10 cellular contexts compared by ENCODE assay signal in the genomic region with DNA sequence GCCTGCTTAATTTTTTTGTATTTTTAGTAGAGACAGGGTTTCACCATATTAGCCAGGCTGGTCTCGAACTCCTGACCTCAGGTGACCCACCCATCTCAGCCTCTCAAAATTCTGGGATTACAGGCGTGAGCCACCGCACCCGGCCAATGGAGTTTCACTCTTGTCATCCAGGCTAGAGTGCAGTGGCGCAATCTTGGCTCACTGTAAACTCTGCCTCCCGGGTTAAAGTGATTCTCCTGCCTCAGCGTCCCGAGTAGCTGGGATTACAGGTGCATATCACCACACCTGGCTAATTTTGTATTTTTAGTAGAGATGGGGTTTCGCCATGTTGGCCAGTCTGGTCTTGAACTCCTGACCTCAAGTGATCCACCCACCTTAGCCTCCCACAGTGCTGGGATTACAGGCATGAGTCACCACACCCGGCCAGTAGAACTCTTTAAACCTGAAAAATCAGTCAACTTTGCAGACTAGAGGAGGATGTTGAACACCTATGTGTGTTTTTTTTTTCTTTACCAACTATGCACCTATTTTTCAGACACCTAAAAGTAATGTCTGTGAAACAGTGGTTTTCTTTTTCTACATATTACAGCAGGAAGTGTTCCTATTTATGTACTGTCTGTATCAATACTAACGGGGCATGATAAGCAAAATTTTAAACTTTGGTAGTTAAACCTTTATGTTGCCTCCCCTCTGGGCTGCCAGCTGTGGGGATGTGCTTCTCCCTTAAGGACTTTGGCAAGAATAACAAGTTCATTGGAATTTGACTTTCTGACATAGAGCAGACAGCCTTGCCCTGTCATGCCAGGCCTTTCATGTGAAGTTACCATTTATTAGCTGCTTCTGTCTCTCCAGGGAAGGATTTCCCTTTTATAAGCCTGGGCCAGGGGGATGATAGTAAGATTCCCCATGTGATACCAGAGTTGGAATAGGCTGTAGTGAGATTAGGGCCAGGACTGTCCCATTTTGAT. TPM values are rescaled to one million over a fixed set of nuclear protein-coding genes. Genes with fewer than 3 reads are reported as not detected.
DNase-seq lines count a peak whose midpoint lies in the region; ATAC-seq, FAIRE-seq and TF ChIP-seq lines count a peak whose summit lies in the region.
"Had no signal": no experiment of that assay in that cellular context is flagged by ENCODE, and none has a peak within 500 bp of the region (broad histone marks: within the 10 kb centered on the region; RNA-seq: fewer than 3 reads in every experiment).

No MANE protein-coding gene starts in this region.

- WGBS in pancreas, 2 donors = 88 to 93% methylated on average over 11 of the region's 11 CpGs

- H3K36me3 Mint-ChIP-seq in activated naive CD4-positive, alpha-beta T cell treated with anti-CD3 and anti-CD28 coated beads, Interleukin-2, amount 10 ng/mL, durations not matched to agents 7 days and 5 days = peaks cover 50% of the 10 kb centered on the region
- peaks cover 100% of the 10 kb centered on the region for H3K36me3 Mint-ChIP-seq in stimulated activated effector memory CD8-positive, alpha-beta T cell treated with anti-CD3 and anti-CD28 coated beads, Interleukin-12 subunit alpha, Interleukin-12 subunit beta, amount 100 ng/mL, for 72 hours

- no peaks in the 10 kb centered on the region for H3K27me3 ChIP-seq in pancreas
- H3K27me3 ChIP-seq: BE2C had no signal

- H3K27ac Mint-ChIP-seq in activated naive CD4-positive, alpha-beta T cell treated with anti-CD3 and anti-CD28 coated beads, Interleukin-2, amount 10 ng/mL, durations not matched to agents 7 days and 5 days = peak overlapping the region; percentile 22
- H3K27ac Mint-ChIP-seq in stimulated activated effector memory CD8-positive, alpha-beta T cell treated with anti-CD3 and anti-CD28 coated beads, Interleukin-12 subunit alpha, Interleukin-12 subunit beta, amount 100 ng/mL, for 72 hours = peak overlapping the region; percentile 63

- H3K4me1 Mint-ChIP-seq in activated naive CD4-positive, alpha-beta T cell treated with anti-CD3 and anti-CD28 coated beads, Interleukin-2, amount 10 ng/mL, durations not matched to agents 7 days and 5 days = peaks cover 59% of the 10 kb centered on the region
- H3K4me1 Mint-ChIP-seq in stimulated activated effector memory CD8-positive, alpha-beta T cell treated with anti-CD3 and anti-CD28 coated beads, Interleukin-12 subunit alpha, Interleukin-12 subunit beta, amount 100 ng/mL, for 72 hours = peaks cover 58% of the 10 kb centered on the region

- ATAC-seq in stimulated activated effector memory CD8-positive, alpha-beta T cell treated with anti-CD3 and anti-CD28 coated beads, Interleukin-12 subunit alpha, Interleukin-12 subunit beta, amount 100 ng/mL, for 72 hours = no peak
- ATAC-seq in pancreas = no peak

- H3K9me3 Mint-ChIP-seq in activated naive CD4-positive, alpha-beta T cell treated with anti-CD3 and anti-CD28 coated beads, Interleukin-2, amount 10 ng/mL, durations not matched to agents 7 days and 5 days = no peaks in the 10 kb centered on the region
- no peaks in the 10 kb centered on the region for H3K9me3 Mint-ChIP-seq in stimulated activated effector memory CD8-positive, alpha-beta T cell treated with anti-CD3 and anti-CD28 coated beads, Interleukin-12 subunit alpha, Interleukin-12 subunit beta, amount 100 ng/mL, for 72 hours
- H3K9me3 Mint-ChIP-seq: neural crest cell had no signal

- peaks cover 9 to 26% of the 10 kb centered on the region in 2 donors for H3K36me3 ChIP-seq in kidney (ENCODE audit: control insufficient read depth in 1 of 2, insufficient read depth in 2 of 2, low read length in 2 of 2)
- peaks cover 0 to 27% (median 7%) of the 10 kb centered on the region in 3 donors for H3K36me3 ChIP-seq in pancreas

- no peak overlapping the region for H3K9ac ChIP-seq in kidney (ENCODE audit: low read length in 2 of 2)

- intact Hi-C loops in kidney (cut with DNase I) = no loop called here
- intact Hi-C loops in pancreas (cut with DNase I) = no loop called here

- H3K27ac ChIP-seq in kidney (ENCODE audit: low read depth in 2 of 2, low read length in 2 of 2) (no peak overlapping the region), pancreas (no peak overlapping the region)

- no peak overlapping the region for H3K4me3 Mint-ChIP-seq in activated naive CD4-positive, alpha-beta T cell treated with anti-CD3 and anti-CD28 coated beads, Interleukin-2, amount 10 ng/mL, durations not matched to agents 7 days and 5 days
- H3K4me3 Mint-ChIP-seq in stimulated activated effector memory CD8-positive, alpha-beta T cell treated with anti-CD3 and anti-CD28 coated beads, Interleukin-12 subunit alpha, Interleukin-12 subunit beta, amount 100 ng/mL, for 72 hours = peak overlapping the region; percentile 63

- no peak for TF ChIP-seq CTCF in kidney (IDR thresholded peaks at IDR 0.05; ENCODE audit: borderline replicate concordance, extremely low read depth, insufficient read depth)
- TF ChIP-seq CTCF in pancreas (IDR thresholded peaks at IDR 0.05) = no peak

- FAIRE-seq in kidney (lab: Jason Lieb, UNC) (no peak), pancreas (lab: Jason Lieb, UNC) (no peak)

- H3K27me3 Mint-ChIP-seq in activated naive CD4-positive, alpha-beta T cell treated with anti-CD3 and anti-CD28 coated beads, Interleukin-2, amount 10 ng/mL, durations not matched to agents 7 days and 5 days = no peaks in the 10 kb centered on the region

- CTCF ChIA-PET in activated naive CD4-positive, alpha-beta T cell treated with anti-CD3 and anti-CD28 coated beads, Interleukin-2, amount 10 ng/mL, durations not matched to agents 7 days and 5 days (lab: Charles Lee) = interaction anchor here (1.6 to 2.5 kb wide), 2 partner anchors 8 to 10 kb away, joined by 5 to 10 read pairs; a partner anchor contains a TSS

- H3K4me1 ChIP-seq in kidney (ENCODE audit: control insufficient read depth in 1 of 2, insufficient read depth in 1 of 2, low read depth in 1 of 2, low read length in 2 of 2) = peaks cover 15 to 16% of the 10 kb centered on the region in 2 donors
- peaks cover 11 to 15% (median 12%) of the 10 kb centered on the region in 3 donors for H3K4me1 ChIP-seq in pancreas
- H3K4me1 ChIP-seq: BE2C had no signal

- DNase-seq in activated effector memory CD4-positive, alpha-beta T cell treated with anti-CD3 and anti-CD28 coated beads, Interleukin-2, amount 50 U/mL, for 16 hours = peak; percentile 65
- DNase-seq in activated effector memory CD4-positive, alpha-beta T cell treated with Interleukin-2 at 50 U/mL for 16 hours = no peak
- DNase-seq in activated naive CD4-positive, alpha-beta T cell treated with anti-CD3 and anti-CD28 coated beads, Interleukin-2, amount 10 ng/mL, durations not matched to agents 7 days and 5 days = no peak
- DNase-seq in hepatic stellate cell (ENCODE audit: low spot score) (peak; percentile 46), kidney (no peak), COR-L47 (lab: John Stamatoyannopoulos, UW) (no peak), pancreas (no peak)
- no peak for DNase-seq in stimulated activated effector memory CD8-positive, alpha-beta T cell treated with anti-CD3 and anti-CD28 coated beads, Interleukin-12 subunit alpha, Interleukin-12 subunit beta, amount 100 ng/mL, for 72 hours (ENCODE audit: low spot score in 2 of 2)
- DNase-seq: BE2C had no signal

- no peak overlapping the region for H3K4me3 ChIP-seq in kidney (ENCODE audit: low read length in 2 of 2)
- no peak overlapping the region for H3K4me3 ChIP-seq in pancreas

- H3K9me3 ChIP-seq in kidney (ENCODE audit: control insufficient read depth in 1 of 2, low read length in 2 of 2) (no peaks in the 10 kb centered on the region), pancreas (no peaks in the 10 kb centered on the region)
- H3K9me3 ChIP-seq: BE2C had no signal

RNA-seq across cellular contexts. Expression of a gene that starts 8.1 kb away (rescaled TPM):
- total RNA-seq in kidney (75.7 TPM), pancreas (10 to 100 TPM; 33.3 to 45.8 (median 40.4) TPM)
- polyA plus RNA-seq in kidney (ENCODE audit: insufficient read depth, low read depth, low replicate concordance) (30.4 TPM), pancreas (10 to 100 TPM; 50.0 to 53.6 TPM)

RNA-seq across cellular contexts. Expression of a gene that starts 28.0 kb away (rescaled TPM):
- total RNA-seq in kidney (9.9 TPM), pancreas (10 to 100 TPM in 3 of 6 donors, 1 to 10 TPM in 3; 8.3 to 15.7 (median 10.0) TPM)
- polyA plus RNA-seq in kidney (ENCODE audit: insufficient read depth, low read depth, low replicate concordance) (59.2 TPM), pancreas (10 to 100 TPM in 1 of 2 donors, 1 to 10 TPM in 1; 9.6 to 14.8 TPM)

Comparison
In these comparisons a context has a peak if more than half of its experiments do, and no peak if none do; other contexts are left out.
1. DNase-seq: peak in activated effector memory CD4-positive, alpha-beta T cell treated with anti-CD3 and anti-CD28 coated beads, Interleukin-2, amount 50 U/mL, for 16 hours (single experiment) and hepatic stellate cell (single experiment); none in activated effector memory CD4-positive, alpha-beta T cell treated with Interleukin-2 at 50 U/mL for 16 hours (single experiment), activated naive CD4-positive, alpha-beta T cell treated with anti-CD3 and anti-CD28 coated beads, Interleukin-2, amount 10 ng/mL, durations not matched to agents 7 days and 5 days (single experiment), stimulated activated effector memory CD8-positive, alpha-beta T cell treated with anti-CD3 and anti-CD28 coated beads, Interleukin-12 subunit alpha, Interleukin-12 subunit beta, amount 100 ng/mL, for 72 hours (0 of 2), kidney (single experiment), COR-L47 (single experiment) and pancreas (0 of 6).